21 cellular contexts compared by ENCODE assay signal in genomic region chr20:61937146-61937962, GRCh38.
"Had no signal": no experiment of that assay in that cellular context is flagged by ENCODE, and none has a peak within 500 bp of the region (broad histone marks: within the 10 kb centered on the region; RNA-seq: fewer than 3 reads in every experiment).

No MANE protein-coding gene starts in this region.

- H3K36me3 ChIP-seq: gastrocnemius medialis, neutrophil, thyroid gland had no signal

- H3K36me3 Mint-ChIP-seq: natural killer cell, T-cell had no signal

- ATAC-seq: esophagus mucosa, gastrocnemius medialis, natural killer cell, SK-N-SH treated with all-trans-retinoic acid at 6 μM for 48 hours, T-cell had no signal

- H3K27ac ChIP-seq: gastrocnemius medialis, neutrophil, parathyroid adenoma, thyroid gland had no signal

- H3K4me3 Mint-ChIP-seq: activated CD4-positive, alpha-beta T cell treated with anti-CD3 and anti-CD28 coated beads, Interleukin-2, amount 10 ng/mL, durations not matched to agents 7 days and 5 days; brain; natural killer cell; T-cell had no signal

- H3K4me1 ChIP-seq: gastrocnemius medialis, parathyroid adenoma, thyroid gland had no signal

- H3K4me3 ChIP-seq: gastrocnemius medialis, thyroid gland had no signal

- H3K9me3 Mint-ChIP-seq: activated CD4-positive, alpha-beta T cell treated with anti-CD3 and anti-CD28 coated beads, Interleukin-2, amount 10 ng/mL, durations not matched to agents 7 days and 5 days; natural killer cell; T-cell had no signal

- DNase-seq: activated CD4-positive, alpha-beta T cell treated with anti-CD3 and anti-CD28 coated beads, Interleukin-2, amount 10 ng/mL, durations not matched to agents 7 days and 5 days; activated CD4-positive, CD25-positive, alpha-beta regulatory T cell; activated CD8-positive, alpha-beta memory T cell treated with anti-CD3 and anti-CD28 coated beads, Interleukin-2, amount 50 U/mL, for 48 hours; activated naive CD4-positive, alpha-beta T cell; activated T-cell treated with anti-CD3 and anti-CD28 coated beads, Interleukin-2, amount 50 U/mL, for 48 hours; central memory CD4-positive, alpha-beta T cell; cortex of kidney; effector CD4-positive, alpha-beta T cell; natural killer cell; stimulated activated CD4-positive, alpha-beta T cell treated with anti-CD3 and anti-CD28 coated beads, Interleukin-1b, Interleukin-23, amount 100 ng/mL, for 48 hours; stimulated activated CD8-positive, alpha-beta memory T cell treated with anti-CD3 and anti-CD28 coated beads, Interleukin-4, amount 100 ng/mL, for 48 hours; stimulated activated naive CD4-positive, alpha-beta T cell; T-helper 9 cell; thyroid gland had no signal

- H3K27ac Mint-ChIP-seq: natural killer cell, T-cell had no signal

- H3K27me3 Mint-ChIP-seq: activated CD4-positive, alpha-beta T cell treated with anti-CD3 and anti-CD28 coated beads, Interleukin-2, amount 10 ng/mL, durations not matched to agents 7 days and 5 days; brain had no signal

- H3K4me1 Mint-ChIP-seq: activated CD4-positive, alpha-beta T cell treated with anti-CD3 and anti-CD28 coated beads, Interleukin-2, amount 10 ng/mL, durations not matched to agents 7 days and 5 days had no signal

- H3K27me3 ChIP-seq: gastrocnemius medialis, neutrophil, thyroid gland had no signal

- H3K9me3 ChIP-seq: gastrocnemius medialis, neutrophil, thyroid gland had no signal
